20 cellular contexts compared by ENCODE assay signal in genomic region chr9:137339606-137340462, GRCh38.
"Had no signal": no experiment of that assay in that cellular context is flagged by ENCODE, and none has a peak within 500 bp of the region (broad histone marks: within the 10 kb centered on the region; RNA-seq: fewer than 3 reads in every experiment).

No MANE protein-coding gene starts in this region.

- ATAC-seq: activated CD8-positive, alpha-beta T cell treated with anti-CD3 and anti-CD28 coated beads, Interleukin-2, amount 10 ng/mL, durations not matched to agents 7 days and 5 days; natural killer cell had no signal

- H3K4me3 ChIP-seq: left ventricle myocardium inferior, right atrium auricular region, tibial nerve had no signal

- H3K27me3 ChIP-seq: neutrophil, right atrium auricular region, tibial nerve had no signal

- H3K4me1 ChIP-seq: left ventricle myocardium inferior, right atrium auricular region, tibial nerve had no signal

- DNase-seq: activated B cell treated with CpG ODN at 0.5 μM for 24 hours; activated CD4-positive, alpha-beta T cell treated with anti-CD3 and anti-CD28 coated beads for 48 hours; activated CD8-positive, alpha-beta memory T cell treated with anti-CD3 and anti-CD28 coated beads, Interleukin-2, amount 50 U/mL, for 4 hours; activated CD8-positive, alpha-beta T cell treated with anti-CD3 and anti-CD28 coated beads, Interleukin-2, amount 10 ng/mL, durations not matched to agents 7 days and 5 days; activated effector memory CD4-positive, alpha-beta T cell treated with anti-CD3 and anti-CD28 coated beads, Interleukin-2, amount 50 U/mL, for 16 hours; activated T-cell treated with anti-CD3 and anti-CD28 coated beads, Interleukin-2, amount 50 U/mL, for 48 hours; endodermal cell; erythroblast; hippocampal formation; kidney; left ventricle myocardium inferior; mesenchymal stem cell; natural killer cell; small intestine; stimulated activated CD4-positive, alpha-beta T cell treated with anti-CD3 and anti-CD28 coated beads, Interleukin-4, amount 100 ng/mL, for 24 hours; stimulated activated naive CD4-positive, alpha-beta T cell; substantia nigra had no signal

- H3K9me3 ChIP-seq: neutrophil had no signal

- H3K27ac ChIP-seq: left ventricle myocardium inferior, neutrophil, right atrium auricular region, tibial nerve had no signal

- H3K36me3 ChIP-seq: left ventricle myocardium inferior, neutrophil, right atrium auricular region had no signal
